ENCODE assay signal across 1 cellular context in the genomic region with DNA sequence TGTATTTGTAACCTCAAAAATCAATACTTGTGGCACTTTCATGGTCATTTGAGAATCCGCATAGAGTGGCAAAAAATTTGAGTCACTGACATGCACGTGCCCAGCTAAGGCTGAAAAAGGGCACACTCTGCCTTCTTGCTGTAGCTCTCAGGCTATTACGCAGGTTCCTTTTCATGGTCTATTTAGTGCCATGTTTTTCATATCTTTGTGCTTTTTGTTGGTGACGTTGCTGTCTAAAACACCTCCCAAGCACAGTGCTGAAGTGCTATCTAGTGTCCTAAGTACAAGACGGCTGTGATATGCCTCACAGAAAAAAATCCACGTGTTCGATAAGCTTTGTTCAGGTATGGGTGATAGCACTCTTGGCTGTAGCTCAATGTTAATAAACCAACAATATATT.
TF ChIP-seq lines count a peak whose summit lies in the region.

No MANE protein-coding gene starts in this region.

TF ChIP-seq in K562, 482 proteins besides CTCF, POLR2A, EP300 and RAD21 (continued from another document):
- TF ChIP-seq, protein P1, sequence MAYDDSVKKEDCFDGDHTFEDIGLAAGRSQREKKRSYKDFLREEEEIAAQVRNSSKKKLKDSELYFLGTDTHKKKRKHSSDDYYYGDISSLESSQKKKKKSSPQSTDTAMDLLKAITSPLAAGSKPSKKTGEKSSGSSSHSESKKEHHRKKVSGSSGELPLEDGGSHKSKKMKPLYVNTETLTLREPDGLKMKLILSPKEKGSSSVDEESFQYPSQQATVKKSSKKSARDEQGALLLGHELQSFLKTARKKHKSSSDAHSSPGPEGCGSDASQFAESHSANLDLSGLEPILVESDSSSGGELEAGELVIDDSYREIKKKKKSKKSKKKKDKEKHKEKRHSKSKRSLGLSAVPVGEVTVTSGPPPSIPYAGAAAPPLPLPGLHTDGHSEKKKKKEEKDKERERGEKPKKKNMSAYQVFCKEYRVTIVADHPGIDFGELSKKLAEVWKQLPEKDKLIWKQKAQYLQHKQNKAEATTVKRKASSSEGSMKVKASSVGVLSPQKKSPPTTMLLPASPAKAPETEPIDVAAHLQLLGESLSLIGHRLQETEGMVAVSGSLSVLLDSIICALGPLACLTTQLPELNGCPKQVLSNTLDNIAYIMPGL (CRISPR knock-in tag; IDR thresholded peaks at IDR 0.05), result no peak
- TF ChIP-seq SMARCA5 (IDR thresholded peaks at IDR 0.05) (no peak), CBFA2T3 (IDR thresholded peaks at IDR 0.05) (0 out of 2 replicates have a peak, but pooled peaks have one; percentile 2)
